Comparison of ENCODE assay signal across 19 cellular contexts in the genomic region with DNA sequence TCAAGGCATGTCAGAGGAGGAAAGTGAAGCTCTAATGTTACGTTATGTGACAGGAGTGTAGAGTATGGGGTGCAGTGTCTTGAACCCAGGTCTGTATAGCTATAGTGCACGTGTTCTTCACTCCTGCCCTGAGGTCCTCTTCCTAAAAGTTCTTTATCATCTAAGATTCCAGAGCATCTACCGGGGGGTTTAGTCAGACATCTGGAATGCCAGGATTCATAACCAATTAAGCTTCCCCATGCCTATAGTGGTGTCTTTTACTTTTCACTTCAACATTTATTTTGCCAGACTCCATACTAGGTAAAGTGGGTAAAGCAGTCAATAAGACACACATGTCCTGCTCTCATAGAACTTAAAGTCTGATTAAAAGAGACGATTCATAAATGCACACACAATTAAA. TPM values are rescaled to one million over a fixed set of nuclear protein-coding genes. Genes with fewer than 3 reads are reported as not detected.
A peak's percentile ranks its signal among the peaks of the same experiment; 100 is the strongest.
DNase-seq lines count a peak whose midpoint lies in the region; FAIRE-seq and TF ChIP-seq lines count a peak whose summit lies in the region.
"Had no signal": no experiment of that assay in that cellular context is flagged by ENCODE, and none has a peak within 500 bp of the region (broad histone marks: within the 10 kb centered on the region; RNA-seq: fewer than 3 reads in every experiment).

No MANE protein-coding gene starts in this region.

- FAIRE-seq in RCC 7860 (lab: Jason Lieb, UNC), result no peak

- peaks cover 4% of the 10 kb centered on the region for H3K9me3 Mint-ChIP-seq in glutamatergic neuron (ENCODE audit: unreplicated experiment)
- H3K9me3 Mint-ChIP-seq in activated naive CD8-positive, alpha-beta T cell treated with anti-CD3 and anti-CD28 coated beads for 36 hours, result peaks cover 9% of the 10 kb centered on the region

- H3K4me3 Mint-ChIP-seq in glutamatergic neuron (ENCODE audit: unreplicated experiment), result peak overlapping the region; percentile 16
- H3K4me3 Mint-ChIP-seq in activated naive CD8-positive, alpha-beta T cell treated with anti-CD3 and anti-CD28 coated beads for 36 hours, result no peak overlapping the region
- H3K4me3 Mint-ChIP-seq: activated T-helper 1 cell treated with anti-CD3 and anti-CD28 coated beads, Interleukin-12 subunit alpha, Interleukin-12 subunit beta, Interleukin-2, Interleukin-4 antibody, amounts not matched to agents 30 ng/mL and 10 ng/mL and 1 ng/mL, durations not matched to agents 14 hours and 24 hours and 36 hours; GM23338; stimulated activated effector memory CD8-positive, alpha-beta T cell treated with anti-CD3 and anti-CD28 coated beads, Interleukin-12 subunit alpha, Interleukin-12 subunit beta, amount 100 ng/mL, for 72 hours; T-helper 2 cell treated with Interferon-gamma antibody and Interleukin-4, amounts not matched to agents 5 μg/mL and 100 μg/mL, for 36 hours had no signal

- peaks cover 2% of the 10 kb centered on the region for H3K27me3 Mint-ChIP-seq in glutamatergic neuron (ENCODE audit: unreplicated experiment)
- H3K27me3 Mint-ChIP-seq in activated naive CD8-positive, alpha-beta T cell treated with anti-CD3 and anti-CD28 coated beads for 36 hours, result peaks cover 3% of the 10 kb centered on the region

- H3K4me1 Mint-ChIP-seq in glutamatergic neuron (ENCODE audit: low read depth, unreplicated experiment), result peaks cover 9% of the 10 kb centered on the region
- peaks cover 4% of the 10 kb centered on the region for H3K4me1 Mint-ChIP-seq in activated naive CD8-positive, alpha-beta T cell treated with anti-CD3 and anti-CD28 coated beads for 36 hours
- H3K4me1 Mint-ChIP-seq: GM23338; stimulated activated effector memory CD8-positive, alpha-beta T cell treated with anti-CD3 and anti-CD28 coated beads, Interleukin-12 subunit alpha, Interleukin-12 subunit beta, amount 100 ng/mL, for 72 hours had no signal

- H3K27ac ChIP-seq in GM23248 (peak overlapping the region; percentile 92), stomach (peak overlapping the region in 4 of 5 donors; percentile 3 to 85 (median 36))
- H3K27ac ChIP-seq: foreskin keratinocyte, left lung, tibial nerve had no signal

- peaks cover 11% of the 10 kb centered on the region for H3K36me3 Mint-ChIP-seq in glutamatergic neuron (ENCODE audit: unreplicated experiment)
- H3K36me3 Mint-ChIP-seq in activated naive CD8-positive, alpha-beta T cell treated with anti-CD3 and anti-CD28 coated beads for 36 hours, result no peaks in the 10 kb centered on the region
- H3K36me3 Mint-ChIP-seq: stimulated activated effector memory CD8-positive, alpha-beta T cell treated with anti-CD3 and anti-CD28 coated beads, Interleukin-12 subunit alpha, Interleukin-12 subunit beta, amount 100 ng/mL, for 72 hours had no signal

- H4K20me1 ChIP-seq in GM23248 (ENCODE audit: insufficient read depth), result no peaks in the 10 kb centered on the region

- H2AFZ ChIP-seq in GM23248, result no peak overlapping the region
- H2AFZ ChIP-seq: GM23338 had no signal

- no peaks in the 10 kb centered on the region for H3K9me2 ChIP-seq in GM23248 (ENCODE audit: insufficient read depth)

- H3K9me3 ChIP-seq in GM23248 (ENCODE audit: low read depth) (no peaks in the 10 kb centered on the region), stomach (peaks cover 0 to 9% (median 3%) of the 10 kb centered on the region in 4 donors)
- H3K9me3 ChIP-seq: BE2C, tibial nerve had no signal

- in situ Hi-C loops in GM23248 (cut with MboI), result no loop called here

- H3K36me3 ChIP-seq in GM23248 (ENCODE audit: low read depth), result no peaks in the 10 kb centered on the region
- H3K36me3 ChIP-seq in stomach, result no peaks in the 10 kb centered on the region
- H3K36me3 ChIP-seq: BE2C, left lung, tibial nerve had no signal

- H3K27ac Mint-ChIP-seq in glutamatergic neuron (ENCODE audit: unreplicated experiment), result no peak overlapping the region
- no peak overlapping the region for H3K27ac Mint-ChIP-seq in activated naive CD8-positive, alpha-beta T cell treated with anti-CD3 and anti-CD28 coated beads for 36 hours
- H3K27ac Mint-ChIP-seq: activated T-helper 1 cell treated with anti-CD3 and anti-CD28 coated beads, Interleukin-12 subunit alpha, Interleukin-12 subunit beta, Interleukin-2, Interleukin-4 antibody, amounts not matched to agents 30 ng/mL and 10 ng/mL and 1 ng/mL, durations not matched to agents 14 hours and 24 hours and 36 hours; GM23338; stimulated activated effector memory CD8-positive, alpha-beta T cell treated with anti-CD3 and anti-CD28 coated beads, Interleukin-12 subunit alpha, Interleukin-12 subunit beta, amount 100 ng/mL, for 72 hours; T-helper 2 cell treated with Interferon-gamma antibody and Interleukin-4, amounts not matched to agents 5 μg/mL and 100 μg/mL, for 36 hours had no signal

- WGBS in GM23248 (ENCODE audit: low coverage in 1 of 2, low lambda C conversion rate in 2 of 2, missing lambda C conversion rate in 2 of 2), 2 experiments, result 33 to 41% methylated on average over 4 of the region's 4 CpGs
- 75 to 87% (median 85%) methylated on average over 4 of the region's 4 CpGs for WGBS in stomach, 5 donors

- no peaks in the 10 kb centered on the region for H3K79me2 ChIP-seq in GM23248 (ENCODE audit: insufficient read depth)

- no peaks in the 10 kb centered on the region for H3K27me3 ChIP-seq in GM23248 (replicated peaks; ENCODE audit: insufficient read depth)
- no peaks in the 10 kb centered on the region for H3K27me3 ChIP-seq in stomach
- H3K27me3 ChIP-seq: BE2C, foreskin keratinocyte, left lung, tibial nerve had no signal

- peak overlapping the region; percentile 2 for H3K4me2 ChIP-seq in GM23248 (ENCODE audit: unreplicated experiment)
- H3K4me2 ChIP-seq: GM23338 had no signal

- TF ChIP-seq POLR2A in stomach (IDR thresholded peaks at IDR 0.05), result no peak

- H3F3A ChIP-seq in GM23248 (ENCODE audit: insufficient read depth), result peaks cover 80% of the 10 kb centered on the region

- TF ChIP-seq CTCF in glutamatergic neuron (IDR thresholded peaks at IDR 0.05; ENCODE audit: partially characterized antibody, unreplicated experiment), result no peak
- TF ChIP-seq CTCF in stomach (IDR thresholded peaks at IDR 0.05), result no peak

- peak; percentile 57 for DNase-seq in GM23248
- peak; percentile 26 for DNase-seq in RCC 7860 (ENCODE audit: low spot score)
- DNase-seq in glutamatergic neuron, result no peak
- DNase-seq in stomach, result no peak
- no peak for DNase-seq in T-helper 9 cell
- DNase-seq in hypothalamus (lab: John Stamatoyannopoulos, UW), result no peak
- DNase-seq in activated naive CD8-positive, alpha-beta T cell treated with anti-CD3 and anti-CD28 coated beads for 36 hours, result no peak
- DNase-seq: activated CD4-positive, CD25-positive, alpha-beta regulatory T cell treated with anti-CD3 and anti-CD28 coated beads, Interleukin-2, amount 50 U/mL, for 72 hours; left lung; NCI-H1417; NCI-H2171 treated with DMSO at 0.1 percent for 48 hours; right cardiac atrium had no signal

- H3K4me3 ChIP-seq in GM23248 (no peak overlapping the region), stomach (no peak overlapping the region)
- H3K4me3 ChIP-seq: GM23338, left lung, tibial nerve had no signal

- no peak overlapping the region for H3K9ac ChIP-seq in GM23248

- H3K4me1 ChIP-seq in GM23248 (ENCODE audit: insufficient read depth) (peaks cover 72% of the 10 kb centered on the region), stomach (peaks cover 0 to 57% (median 32%) of the 10 kb centered on the region in 4 donors)

- intact Hi-C loops in stomach (cut with DNase I; ENCODE audit: low total_unique reads), result no loop called here

- TF ChIP-seq EP300 in stomach (IDR thresholded peaks at IDR 0.05), result no peak

RNA-seq across cellular contexts. Expression of a gene that starts 22.4 kb away (rescaled TPM):
- total RNA-seq in GM23248 (2014; rRNA removed; shearing (Covaris generic)), result 193 and 238 TPM in 2 replicates
- polyA plus RNA-seq in GM23248 (2016; fragmentation: Nextera tagmentation; extraction: Ambion mirVana) (98.8 and 99.9 TPM in 2 replicates), stomach (10 to 100 TPM in 2 of 3 donors, 1 to 10 TPM in 1; 8.4 to 21.1 (median 13.9) TPM)
- total RNA-seq in glutamatergic neuron (ENCODE audit: unreplicated experiment) (19.4 TPM), stomach (10 to 100 TPM in 3 of 5 donors, 1 to 10 TPM in 2; 1.2 to 50.0 (median 12.8) TPM)
- under 1 TPM; 0.25 to 0.36 TPM for total RNA-seq in activated naive CD8-positive, alpha-beta T cell treated with anti-CD3 and anti-CD28 coated beads for 36 hours
- total RNA-seq: activated T-helper 1 cell treated with anti-CD3 and anti-CD28 coated beads, Interleukin-12 subunit alpha, Interleukin-12 subunit beta, Interleukin-2, Interleukin-4 antibody, amounts not matched to agents 30 ng/mL and 10 ng/mL and 1 ng/mL, durations not matched to agents 14 hours and 24 hours and 36 hours had no signal

Comparison
In these comparisons a context has a peak if more than half of its experiments do, and no peak if none do; other contexts are left out.
1. DNase-seq: peak in GM23248 (single experiment) and RCC 7860 (single experiment); none in glutamatergic neuron (single experiment), stomach (single experiment), T-helper 9 cell (single experiment), hypothalamus (0 of 51) and activated naive CD8-positive, alpha-beta T cell treated with anti-CD3 and anti-CD28 coated beads for 36 hours (single experiment).